Comparison of ENCODE assay signal across 28 cellular contexts in genomic region chr17:3698139-3698538, GRCh38. TPM values are rescaled to one million over a fixed set of nuclear protein-coding genes. Genes with fewer than 3 reads are reported as not detected.
"Had no signal": no experiment of that assay in that cellular context is flagged by ENCODE, and none has a peak within 500 bp of the region (broad histone marks: within the 10 kb centered on the region; RNA-seq: fewer than 3 reads in every experiment).

No MANE protein-coding gene starts in this region.

- H3K4me3 Mint-ChIP-seq: activated CD4-positive, alpha-beta memory T cell treated with anti-CD3 and anti-CD28 coated beads, Interleukin-2, amount 10 ng/mL, durations not matched to agents 7 days and 5 days; activated naive CD8-positive, alpha-beta T cell treated with anti-CD3 and anti-CD28 coated beads for 36 hours; activated T-helper 17 cell treated with anti-CD3 and anti-CD28 coated beads, Interleukin-2, amount 50 U/mL, for 72 hours had no signal

- H3K4me2 ChIP-seq: hepatocyte had no signal

- H3K4me3 ChIP-seq: ascending aorta, cardiac muscle cell, gastrocnemius medialis, hepatocyte, mucosa of descending colon, right atrium auricular region, suprapubic skin, tibial artery, upper lobe of right lung had no signal

- H3K79me2 ChIP-seq: hepatocyte had no signal

- H2AFZ ChIP-seq: hepatocyte, parathyroid adenoma had no signal

- H3K36me3 ChIP-seq: ascending aorta, cardiac muscle cell, right atrium auricular region, suprapubic skin, tibial artery, upper lobe of right lung had no signal

- H3K9me3 Mint-ChIP-seq: effector memory CD8-positive, alpha-beta T cell had no signal

- H3K27me3 Mint-ChIP-seq: activated CD4-positive, alpha-beta memory T cell treated with anti-CD3 and anti-CD28 coated beads, Interleukin-2, amount 10 ng/mL, durations not matched to agents 7 days and 5 days; activated naive CD8-positive, alpha-beta T cell treated with anti-CD3 and anti-CD28 coated beads for 36 hours; activated T-helper 17 cell treated with anti-CD3 and anti-CD28 coated beads, Interleukin-2, amount 50 U/mL, for 72 hours; effector memory CD8-positive, alpha-beta T cell had no signal

- ATAC-seq: activated T-cell treated with anti-CD3 and anti-CD28 coated beads, Interleukin-2, amount 50 U/mL, for 4 hours; activated T-helper 17 cell treated with anti-CD3 and anti-CD28 coated beads, Interleukin-2, amount 50 U/mL, for 72 hours; effector memory CD8-positive, alpha-beta T cell; gastrocnemius medialis; left cardiac atrium; left ventricle myocardium superior; mucosa of descending colon; upper lobe of right lung had no signal

- H3K27ac ChIP-seq: ascending aorta, cardiac muscle cell, hepatocyte, parathyroid adenoma, right atrium auricular region, suprapubic skin, tibial artery, upper lobe of right lung had no signal

- H3K9ac ChIP-seq: parathyroid adenoma had no signal

- H3K27ac Mint-ChIP-seq: activated CD4-positive, alpha-beta memory T cell treated with anti-CD3 and anti-CD28 coated beads, Interleukin-2, amount 10 ng/mL, durations not matched to agents 7 days and 5 days; activated T-helper 17 cell treated with anti-CD3 and anti-CD28 coated beads, Interleukin-2, amount 50 U/mL, for 72 hours; brain had no signal

- DNase-seq: activated CD4-positive, alpha-beta memory T cell treated with anti-CD3 and anti-CD28 coated beads, Interleukin-2, amount 10 ng/mL, durations not matched to agents 7 days and 5 days; activated CD4-positive, alpha-beta T cell treated with anti-CD3 and anti-CD28 coated beads for 48 hours; activated CD8-positive, alpha-beta memory T cell treated with anti-CD3 and anti-CD28 coated beads, Interleukin-2, amount 50 U/mL, for 48 hours; activated naive CD8-positive, alpha-beta T cell treated with anti-CD3 and anti-CD28 coated beads for 36 hours; activated T-cell treated with anti-CD3 and anti-CD28 coated beads, Interleukin-2, amount 50 U/mL, for 4 hours; cortex of kidney; effector memory CD8-positive, alpha-beta T cell; erythroblast; gastrocnemius medialis; glutamatergic neuron; islet precursor cell; left cardiac atrium; left ventricle myocardium superior; mucosa of descending colon; nucleus accumbens; stimulated activated CD4-positive, alpha-beta T cell treated with anti-CD3 and anti-CD28 coated beads, Interleukin-15, amount 100 ng/mL, for 24 hours; stimulated activated CD4-positive, alpha-beta T cell treated with anti-CD3 and anti-CD28 coated beads, Interleukin-2, amount 100 ng/mL, for 24 hours; stimulated activated naive CD4-positive, alpha-beta T cell; tibial artery; upper lobe of right lung had no signal

- H3K9me3 ChIP-seq: ascending aorta, gastrocnemius medialis, right atrium auricular region, upper lobe of right lung had no signal

RNA-seq across cellular contexts. Expression of gene P2RX5, which starts 2.2 kb away (rescaled TPM):
- total RNA-seq: ascending aorta, hepatocyte had no signal
- polyA plus RNA-seq: hepatocyte had no signal

RNA-seq across cellular contexts. Expression of gene HASPIN, which starts 25.6 kb away (rescaled TPM):
- total RNA-seq: right atrium auricular region had no signal
